ENCODE assay signal across 22 cellular contexts in genomic region chr16:22326771-22327445, GRCh38. TPM values are rescaled to one million over a fixed set of nuclear protein-coding genes. Genes with fewer than 3 reads are reported as not detected.
DNase-seq lines count a peak whose midpoint lies in the region; ATAC-seq and TF ChIP-seq lines count a peak whose summit lies in the region.
"Had no signal": no experiment of that assay in that cellular context is flagged by ENCODE, and none has a peak within 500 bp of the region (broad histone marks: within the 10 kb centered on the region; RNA-seq: fewer than 3 reads in every experiment).

No MANE protein-coding gene starts in this region.

- intact Hi-C loops in activated naive CD4-positive, alpha-beta T cell treated with anti-CD3 and anti-CD28 coated beads for 36 hours (cut with micrococcal nuclease) = no loop called here
- intact Hi-C loops in CD8-positive, alpha-beta T cell (cut with DNase I, micrococcal nuclease) = loop anchor here (10.0 kb wide), 2 partner anchors 108 to 772 kb away; no protein-coding TSS in a partner anchor

- in situ Hi-C loops in KBM-7 (cut with MboI; ENCODE audit: low pct_unique_long_range_greater_than_20kb, low sequenced_read_pairs) = no loop called here

- no peaks in the 10 kb centered on the region for H3K27me3 ChIP-seq in CD8-positive, alpha-beta T cell (ENCODE audit: insufficient read depth, low read length)
- no peaks in the 10 kb centered on the region for H3K27me3 ChIP-seq in osteoblast (ENCODE audit: insufficient read depth, low read length)
- H3K27me3 ChIP-seq in Peyer's patch = no peaks in the 10 kb centered on the region
- H3K27me3 ChIP-seq: BE2C, neutrophil, uterus had no signal

- H3K27ac ChIP-seq in CD8-positive, alpha-beta T cell (ENCODE audit: low read depth, low read length) = no peak overlapping the region
- no peak overlapping the region for H3K27ac ChIP-seq in osteoblast (ENCODE audit: low read depth, low read length)
- no peak overlapping the region for H3K27ac ChIP-seq in Peyer's patch
- H3K27ac ChIP-seq: neutrophil, SK-N-MC, uterus had no signal

- H3K4me1 Mint-ChIP-seq in activated naive CD4-positive, alpha-beta T cell treated with anti-CD3 and anti-CD28 coated beads for 36 hours (ENCODE audit: low read depth) = no peaks in the 10 kb centered on the region
- H3K4me1 Mint-ChIP-seq in CD8-positive, alpha-beta T cell (ENCODE audit: low read depth) = peaks cover 14% of the 10 kb centered on the region
- H3K4me1 Mint-ChIP-seq in chondrocyte (ENCODE audit: low read depth) = no peaks in the 10 kb centered on the region

- H3K27ac Mint-ChIP-seq in activated naive CD4-positive, alpha-beta T cell treated with anti-CD3 and anti-CD28 coated beads for 36 hours = peak overlapping the region; percentile 46
- peak overlapping the region; percentile 18 for H3K27ac Mint-ChIP-seq in CD8-positive, alpha-beta T cell
- H3K27ac Mint-ChIP-seq in chondrocyte (ENCODE audit: unreplicated experiment) = peak overlapping the region; percentile 45
- H3K27ac Mint-ChIP-seq: T-helper 1 cell treated with Interleukin-12 subunit alpha and Interleukin-12 subunit beta and Interleukin-4 antibody, amounts not matched to agents 30 μg/mL and 1 μg/mL, for 36 hours had no signal

- ATAC-seq in CD8-positive, alpha-beta T cell = no peak

- no peak overlapping the region for H3K4me3 Mint-ChIP-seq in activated naive CD4-positive, alpha-beta T cell treated with anti-CD3 and anti-CD28 coated beads for 36 hours
- no peak overlapping the region for H3K4me3 Mint-ChIP-seq in CD8-positive, alpha-beta T cell
- H3K4me3 Mint-ChIP-seq in chondrocyte (ENCODE audit: unreplicated experiment) = no peak overlapping the region
- H3K4me3 Mint-ChIP-seq: T-helper 1 cell treated with Interleukin-12 subunit alpha and Interleukin-12 subunit beta and Interleukin-4 antibody, amounts not matched to agents 30 μg/mL and 1 μg/mL, for 36 hours had no signal

- H3K9me3 ChIP-seq in CD8-positive, alpha-beta T cell (ENCODE audit: low read length) = no peaks in the 10 kb centered on the region
- no peaks in the 10 kb centered on the region for H3K9me3 ChIP-seq in osteoblast (ENCODE audit: low read depth, low read length)
- H3K9me3 ChIP-seq in Peyer's patch = no peaks in the 10 kb centered on the region
- H3K9me3 ChIP-seq: BE2C, neutrophil, uterus had no signal

- H3K36me3 ChIP-seq in CD8-positive, alpha-beta T cell (ENCODE audit: insufficient read depth, low read length) = peaks cover 58% of the 10 kb centered on the region
- peaks cover 57% of the 10 kb centered on the region for H3K36me3 ChIP-seq in osteoblast (ENCODE audit: insufficient read depth, low read length)
- peaks cover 0 to 81% (median 0%) of the 10 kb centered on the region in 3 donors for H3K36me3 ChIP-seq in Peyer's patch
- H3K36me3 ChIP-seq: uterus had no signal

- TF ChIP-seq CTCF in CD8-positive, alpha-beta T cell (IDR thresholded peaks at IDR 0.05) = no peak
- TF ChIP-seq CTCF in chondrocyte (IDR thresholded peaks at IDR 0.05) (no peak), osteoblast (IDR thresholded peaks at IDR 0.05; ENCODE audit: extremely low read depth, low read depth, low read length) (no peak), Peyer's patch (IDR thresholded peaks at IDR 0.05) (no peak)

- H3K4me2 ChIP-seq in osteoblast (ENCODE audit: insufficient read depth, low read length) = no peak overlapping the region

- peaks cover 8% of the 10 kb centered on the region for H4K20me1 ChIP-seq in osteoblast (ENCODE audit: insufficient read depth, low read length)

- CTCF ChIA-PET in activated naive CD4-positive, alpha-beta T cell treated with anti-CD3 and anti-CD28 coated beads for 36 hours (lab: Charles Lee) = no interaction called here
- CTCF ChIA-PET in CD8-positive, alpha-beta T cell (lab: Charles Lee) = no interaction called here

- H3K4me1 ChIP-seq in CD8-positive, alpha-beta T cell (ENCODE audit: insufficient read depth, low read length) = no peaks in the 10 kb centered on the region
- H3K4me1 ChIP-seq in osteoblast (ENCODE audit: insufficient read depth, low read length) = no peaks in the 10 kb centered on the region
- peaks cover 0 to 6% (median 0%) of the 10 kb centered on the region in 4 donors for H3K4me1 ChIP-seq in Peyer's patch
- H3K4me1 ChIP-seq: BE2C, uterus had no signal

- no peak overlapping the region for H3K4me3 ChIP-seq in CD8-positive, alpha-beta T cell (ENCODE audit: low read depth, low read length)
- H3K4me3 ChIP-seq in osteoblast (ENCODE audit: insufficient read depth, low read length) (no peak overlapping the region), Peyer's patch (no peak overlapping the region)
- H3K4me3 ChIP-seq: SK-N-MC, skin epidermis, uterus had no signal

- DNase-seq in activated naive CD4-positive, alpha-beta T cell treated with anti-CD3 and anti-CD28 coated beads for 36 hours = no peak
- no peak for DNase-seq in activated naive CD4-positive, alpha-beta T cell treated with Interleukin-2 at 50 U/mL for 16 hours
- DNase-seq in CD8-positive, alpha-beta T cell = peak in 1 of 7 experiments; percentile 36
- DNase-seq in chondrocyte (ENCODE audit: low spot score) = no peak
- DNase-seq in osteoblast (ENCODE audit: insufficient read length, low spot score, missing footprints) = peak; percentile 56
- DNase-seq in KBM-7 = no peak
- no peak for DNase-seq in Peyer's patch
- DNase-seq in cerebellar cortex (ENCODE audit: low spot score) = no peak
- DNase-seq: activated CD4-positive, alpha-beta T cell treated with anti-CD3 and anti-CD28 coated beads for 48 hours; activated gamma-delta T cell; amygdala; BE2C; glutamatergic neuron; mammary epithelial cell; NCI-H1694 treated with DMSO at 0.1 percent for 48 hours; NCI-H526; stimulated activated CD4-positive, alpha-beta T cell treated with anti-CD3 and anti-CD28 coated beads, Interleukin-1b, Interleukin-23, amount 100 ng/mL, for 48 hours; uterus had no signal

- POLR2A ChIA-PET in CD8-positive, alpha-beta T cell (lab: Charles Lee) = interaction anchor here (1.2 kb wide), 1 partner anchor 47 kb away, joined by 3 read pairs; the partner anchor contains the start of gene CDR2

- H3K79me2 ChIP-seq in osteoblast (ENCODE audit: insufficient read depth, low read length) = peaks cover 2% of the 10 kb centered on the region

- H3K36me3 Mint-ChIP-seq in activated naive CD4-positive, alpha-beta T cell treated with anti-CD3 and anti-CD28 coated beads for 36 hours (ENCODE audit: low read depth) = peaks cover 37% of the 10 kb centered on the region
- peaks cover 89% of the 10 kb centered on the region for H3K36me3 Mint-ChIP-seq in CD8-positive, alpha-beta T cell
- H3K36me3 Mint-ChIP-seq in chondrocyte (ENCODE audit: low read depth) = peaks cover 12% of the 10 kb centered on the region

- no peaks in the 10 kb centered on the region for H3K9me3 Mint-ChIP-seq in activated naive CD4-positive, alpha-beta T cell treated with anti-CD3 and anti-CD28 coated beads for 36 hours
- H3K9me3 Mint-ChIP-seq in CD8-positive, alpha-beta T cell = no peaks in the 10 kb centered on the region
- no peaks in the 10 kb centered on the region for H3K9me3 Mint-ChIP-seq in chondrocyte (ENCODE audit: low read depth)
- H3K9me3 Mint-ChIP-seq: T-helper 1 cell treated with Interleukin-12 subunit alpha and Interleukin-12 subunit beta and Interleukin-4 antibody, amounts not matched to agents 30 μg/mL and 1 μg/mL, for 36 hours had no signal

- no peak overlapping the region for H2AFZ ChIP-seq in osteoblast (ENCODE audit: low read length)

- TF ChIP-seq POLR2A in Peyer's patch (IDR thresholded peaks at IDR 0.05) = no peak

- no peaks in the 10 kb centered on the region for H3K27me3 Mint-ChIP-seq in activated naive CD4-positive, alpha-beta T cell treated with anti-CD3 and anti-CD28 coated beads for 36 hours (ENCODE audit: low read depth)
- no peaks in the 10 kb centered on the region for H3K27me3 Mint-ChIP-seq in CD8-positive, alpha-beta T cell (ENCODE audit: low read depth)
- H3K27me3 Mint-ChIP-seq in chondrocyte (ENCODE audit: low read depth) = no peaks in the 10 kb centered on the region

RNA-seq across cellular contexts. Expression of gene POLR3E, which starts 29.7 kb away (rescaled TPM):
- 10 to 100 TPM; 72.9 to 74.7 TPM for total RNA-seq in activated naive CD4-positive, alpha-beta T cell treated with anti-CD3 and anti-CD28 coated beads for 36 hours
- 100 to 1,000 TPM; 300 to 307 TPM for total RNA-seq in CD8-positive, alpha-beta T cell
- total RNA-seq in chondrocyte (25.2 to 34.8 TPM (median 26.7 TPM) in 3 replicates), osteoblast (19.2 and 19.4 TPM in 2 replicates), Peyer's patch (100 to 1,000 TPM in 1 of 4 donors, 10 to 100 TPM in 3; 39.1 to 113 (median 65.1) TPM)

RNA-seq across cellular contexts. Expression of gene CDR2, which starts 47.5 kb away (rescaled TPM):
- 10 to 100 TPM; 42.5 to 42.8 TPM for total RNA-seq in activated naive CD4-positive, alpha-beta T cell treated with anti-CD3 and anti-CD28 coated beads for 36 hours
- total RNA-seq in CD8-positive, alpha-beta T cell = 100 to 1,000 TPM; 119 to 120 TPM
- total RNA-seq in chondrocyte (42.9 to 49.4 TPM (median 46.1 TPM) in 3 replicates), osteoblast (49.5 and 52.5 TPM in 2 replicates), Peyer's patch (10 to 100 TPM; 22.7 to 38.4 (median 30.3) TPM)
